11 cellular contexts compared by ENCODE assay signal in genomic region chr20:38730167-38730988, GRCh38. TPM values are rescaled to one million over a fixed set of nuclear protein-coding genes. Genes with fewer than 3 reads are reported as not detected.
DNase-seq lines count a peak whose midpoint lies in the region; ATAC-seq and TF ChIP-seq lines count a peak whose summit lies in the region.
"Had no signal": no experiment of that assay in that cellular context is flagged by ENCODE, and none has a peak within 500 bp of the region (broad histone marks: within the 10 kb centered on the region; RNA-seq: fewer than 3 reads in every experiment).

No MANE protein-coding gene starts in this region.

- H3K36me3 Mint-ChIP-seq in CD14-positive monocyte: peaks cover 3 to 20% of the 10 kb centered on the region in 2 donors
- H3K36me3 Mint-ChIP-seq in activated T-helper 2 cell treated with anti-CD3 and anti-CD28 coated beads, Interferon-gamma antibody, Interleukin-2, Interleukin-4, amounts not matched to agents 10 μg/mL and 5 μg/mL and 100 μg/mL, durations not matched to agents 14 hours and 24 hours and 36 hours (ENCODE audit: low read depth): peaks cover 7% of the 10 kb centered on the region

- CTCF ChIA-PET in HCT116 (lab: Charles Lee): interaction anchor here (0.7 to 1.7 kb wide), 5 partner anchors 9 to 319 kb away, joined by 3 to 6 read pairs (median 4); no protein-coding TSS in a partner anchor

- peaks cover 0 to 41% (median 18%) of the 10 kb centered on the region in 7 donors for H3K9me3 Mint-ChIP-seq in CD14-positive monocyte
- peaks cover 4% of the 10 kb centered on the region for H3K9me3 Mint-ChIP-seq in activated T-helper 2 cell treated with anti-CD3 and anti-CD28 coated beads, Interferon-gamma antibody, Interleukin-2, Interleukin-4, amounts not matched to agents 10 μg/mL and 5 μg/mL and 100 μg/mL, durations not matched to agents 14 hours and 24 hours and 36 hours

- RAD21 ChIA-PET in HCT116 (lab: Charles Lee; ENCODE audit: low non-redundant PET in 1 of 2, low total read pairs in 2 of 2, uncharacterized antibody in 2 of 2, unreplicated experiment in 2 of 2): interaction anchor here in 1 of 2 experiments (0.6 kb wide), 1 partner anchor 59 kb away, joined by 4 read pairs; no protein-coding TSS in a partner anchor

- no peak overlapping the region for H3K27ac ChIP-seq in HCT116 (ENCODE audit: low read depth, low read length)

- no peaks in the 10 kb centered on the region for H3K9me3 ChIP-seq in HCT116 (ENCODE audit: control insufficient read depth in 1 of 2, insufficient read depth in 1 of 2, low read depth in 1 of 2, low read length in 2 of 2)

- peak overlapping the region; percentile 46 to 64 for H3K4me3 ChIP-seq in HCT116 (replicated peaks in 1 of 2; ENCODE audit: low read depth in 1 of 2, low read length in 2 of 2)

- intact Hi-C loops in CD14-positive monocyte (cut with micrococcal nuclease) (no loop called here), HCT116 (cut with micrococcal nuclease) (loop anchor here (5.0 kb wide), 1 partner anchor 83 kb away; no protein-coding TSS in a partner anchor)
- intact Hi-C loops in activated T-helper 2 cell treated with anti-CD3 and anti-CD28 coated beads, Interferon-gamma antibody, Interleukin-2, Interleukin-4, amounts not matched to agents 10 μg/mL and 5 μg/mL and 100 μg/mL, durations not matched to agents 14 hours and 24 hours and 36 hours (cut with micrococcal nuclease): loop anchor here (2.0 to 5.0 kb wide), 3 partner anchors 18 to 162 kb away; partner anchors contain the start of gene ACTR5

- H3K27me3 ChIP-seq in HCT116 (ENCODE audit: insufficient read depth, low read length): no peaks in the 10 kb centered on the region

- POLR2A ChIA-PET in HCT116 (lab: Charles Lee): no interaction called here

- H3K4me1 Mint-ChIP-seq in CD14-positive monocyte: peaks cover 37% of the 10 kb centered on the region
- peaks cover 36% of the 10 kb centered on the region for H3K4me1 Mint-ChIP-seq in activated T-helper 2 cell treated with anti-CD3 and anti-CD28 coated beads, Interferon-gamma antibody, Interleukin-2, Interleukin-4, amounts not matched to agents 10 μg/mL and 5 μg/mL and 100 μg/mL, durations not matched to agents 14 hours and 24 hours and 36 hours (ENCODE audit: low read depth)

- peak overlapping the region; percentile 99 for H3K4me2 ChIP-seq in HCT116 (ENCODE audit: low read length)

- TF ChIP-seq POLR2A in HCT116 (IDR thresholded peaks at IDR 0.05; ENCODE audit: borderline replicate concordance, extremely low read depth, insufficient read depth, insufficient read length): no peak

- peak overlapping the region in 2 of 7 donors; percentile 29 to 35 for H3K27ac Mint-ChIP-seq in CD14-positive monocyte
- H3K27ac Mint-ChIP-seq in activated T-helper 2 cell treated with anti-CD3 and anti-CD28 coated beads, Interferon-gamma antibody, Interleukin-2, Interleukin-4, amounts not matched to agents 10 μg/mL and 5 μg/mL and 100 μg/mL, durations not matched to agents 14 hours and 24 hours and 36 hours: peak overlapping the region; percentile 46

- no peak for TF ChIP-seq RAD21 in HCT116 (IDR thresholded peaks at IDR 0.05; ENCODE audit: low read depth)

- ATAC-seq in HCT116 (no peak; the same call in 1 of the 2 replicates), GM21825 (IDR thresholded peaks at IDR 0.05; ENCODE audit: unreplicated experiment) (no peak), HG03342 (IDR thresholded peaks at IDR 0.05; ENCODE audit: unreplicated experiment) (no peak)

- no peaks in the 10 kb centered on the region for H4K20me1 ChIP-seq in HCT116 (ENCODE audit: insufficient read depth)

- peaks cover 4 to 21% of the 10 kb centered on the region in 2 experiments; a peak in 3 of 4 replicates for H3K4me1 ChIP-seq in HCT116 (ENCODE audit: control insufficient read depth in 1 of 2, insufficient read depth in 2 of 2, low read length in 2 of 2)

- H3K36me3 ChIP-seq in HCT116 (ENCODE audit: control insufficient read depth in 1 of 2, insufficient read depth in 2 of 2, low read length in 2 of 2): no peaks in the 10 kb centered on the region

- H3K4me3 Mint-ChIP-seq in CD14-positive monocyte: peak overlapping the region; percentile 31 to 80
- no peak overlapping the region for H3K4me3 Mint-ChIP-seq in activated T-helper 2 cell treated with anti-CD3 and anti-CD28 coated beads, Interferon-gamma antibody, Interleukin-2, Interleukin-4, amounts not matched to agents 10 μg/mL and 5 μg/mL and 100 μg/mL, durations not matched to agents 14 hours and 24 hours and 36 hours (ENCODE audit: low read depth)

- peak overlapping the region; percentile 68; the same call in 1 of the 2 replicates for H3K9ac ChIP-seq in HCT116 (ENCODE audit: low read length)

- no peak for DNase-seq in CD14-positive monocyte (ENCODE audit: low spot score)
- DNase-seq in HCT116 (ENCODE audit: low read depth, low spot score): no peak
- no peak for DNase-seq in activated T-helper 2 cell treated with anti-CD3 and anti-CD28 coated beads, Interferon-gamma antibody, Interleukin-2, Interleukin-4, amounts not matched to agents 10 μg/mL and 5 μg/mL and 100 μg/mL, durations not matched to agents 14 hours and 24 hours and 36 hours (ENCODE audit: low spot score)
- DNase-seq in mesenteric fat pad (ENCODE audit: low spot score): peak; percentile 69
- no peak for DNase-seq in NCI-H345 treated with DMSO at 0.1 percent for 48 hours (lab: John Stamatoyannopoulos, UW; ENCODE audit: unreplicated experiment)
- DNase-seq in NCI-H1436 (lab: John Stamatoyannopoulos, UW): no peak

- no TSS peak for BruUV-seq in HCT116 (replicated peaks; lab: Mats Ljungman, UMichigan)

- H3K27me3 Mint-ChIP-seq in CD14-positive monocyte (ENCODE audit: low read depth in 3 of 3): peaks cover 93 to 98% (median 96%) of the 10 kb centered on the region in 3 donors
- peaks cover 84% of the 10 kb centered on the region for H3K27me3 Mint-ChIP-seq in activated T-helper 2 cell treated with anti-CD3 and anti-CD28 coated beads, Interferon-gamma antibody, Interleukin-2, Interleukin-4, amounts not matched to agents 10 μg/mL and 5 μg/mL and 100 μg/mL, durations not matched to agents 14 hours and 24 hours and 36 hours (ENCODE audit: low read depth)

- H3K79me2 ChIP-seq in HCT116 (ENCODE audit: insufficient read depth, low read length): no peaks in the 10 kb centered on the region

- no peaks in the 10 kb centered on the region for H3K9me2 ChIP-seq in HCT116 (ENCODE audit: insufficient read depth)

- TF ChIP-seq CTCF in CD14-positive monocyte (IDR thresholded peaks at IDR 0.05) (no peak), HCT116 (IDR thresholded peaks at IDR 0.05 in 2 of 3, conservative IDR thresholded peaks at IDR 0.05 in 1 of 3; ENCODE audit: borderline replicate concordance in 1 of 3, insufficient read depth in 1 of 3, low read depth in 2 of 3, low read length in 2 of 3) (no peak)

- H2AFZ ChIP-seq in HCT116 (ENCODE audit: low read depth, low read length, poor library complexity, severe bottlenecking): peak overlapping the region; percentile 99

TF ChIP-seq in HCT116, 20 proteins besides CTCF, POLR2A, EP300 and RAD21 (continues in another document):
- TF ChIP-seq ELF1 (IDR thresholded peaks at IDR 0.05; ENCODE audit: borderline replicate concordance, low read depth) (no peak), EZH2phosphoT487 (IDR thresholded peaks at IDR 0.05; ENCODE audit: borderline replicate concordance) (no peak), EGR1 (IDR thresholded peaks at IDR 0.05; ENCODE audit: low read depth) (no peak)
- TF ChIP-seq, protein P1, sequence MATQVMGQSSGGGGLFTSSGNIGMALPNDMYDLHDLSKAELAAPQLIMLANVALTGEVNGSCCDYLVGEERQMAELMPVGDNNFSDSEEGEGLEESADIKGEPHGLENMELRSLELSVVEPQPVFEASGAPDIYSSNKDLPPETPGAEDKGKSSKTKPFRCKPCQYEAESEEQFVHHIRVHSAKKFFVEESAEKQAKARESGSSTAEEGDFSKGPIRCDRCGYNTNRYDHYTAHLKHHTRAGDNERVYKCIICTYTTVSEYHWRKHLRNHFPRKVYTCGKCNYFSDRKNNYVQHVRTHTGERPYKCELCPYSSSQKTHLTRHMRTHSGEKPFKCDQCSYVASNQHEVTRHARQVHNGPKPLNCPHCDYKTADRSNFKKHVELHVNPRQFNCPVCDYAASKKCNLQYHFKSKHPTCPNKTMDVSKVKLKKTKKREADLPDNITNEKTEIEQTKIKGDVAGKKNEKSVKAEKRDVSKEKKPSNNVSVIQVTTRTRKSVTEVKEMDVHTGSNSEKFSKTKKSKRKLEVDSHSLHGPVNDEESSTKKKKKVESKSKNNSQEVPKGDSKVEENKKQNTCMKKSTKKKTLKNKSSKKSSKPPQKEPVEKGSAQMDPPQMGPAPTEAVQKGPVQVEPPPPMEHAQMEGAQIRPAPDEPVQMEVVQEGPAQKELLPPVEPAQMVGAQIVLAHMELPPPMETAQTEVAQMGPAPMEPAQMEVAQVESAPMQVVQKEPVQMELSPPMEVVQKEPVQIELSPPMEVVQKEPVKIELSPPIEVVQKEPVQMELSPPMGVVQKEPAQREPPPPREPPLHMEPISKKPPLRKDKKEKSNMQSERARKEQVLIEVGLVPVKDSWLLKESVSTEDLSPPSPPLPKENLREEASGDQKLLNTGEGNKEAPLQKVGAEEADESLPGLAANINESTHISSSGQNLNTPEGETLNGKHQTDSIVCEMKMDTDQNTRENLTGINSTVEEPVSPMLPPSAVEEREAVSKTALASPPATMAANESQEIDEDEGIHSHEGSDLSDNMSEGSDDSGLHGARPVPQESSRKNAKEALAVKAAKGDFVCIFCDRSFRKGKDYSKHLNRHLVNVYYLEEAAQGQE (IDR thresholded peaks at IDR 0.05; ENCODE audit: low read depth): no peak
- TF ChIP-seq, protein P2, sequence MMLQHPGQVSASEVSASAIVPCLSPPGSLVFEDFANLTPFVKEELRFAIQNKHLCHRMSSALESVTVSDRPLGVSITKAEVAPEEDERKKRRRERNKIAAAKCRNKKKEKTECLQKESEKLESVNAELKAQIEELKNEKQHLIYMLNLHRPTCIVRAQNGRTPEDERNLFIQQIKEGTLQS (IDR thresholded peaks at IDR 0.05): no peak

RNA-seq across cellular contexts. Expression of gene SLC32A1, which starts 6.1 kb away (rescaled TPM):
- not detected for polyA plus RNA-seq in CD14-positive monocyte
- not detected for total RNA-seq in HCT116 (2021; ENCODE audit: unreplicated experiment)
- 0.03 TPM in 1 of 2 replicates, not detected in the other for polyA plus RNA-seq in HCT116 (2012)
- total RNA-seq in activated T-helper 2 cell treated with anti-CD3 and anti-CD28 coated beads, Interferon-gamma antibody, Interleukin-2, Interleukin-4, amounts not matched to agents 10 μg/mL and 5 μg/mL and 100 μg/mL, durations not matched to agents 14 hours and 24 hours and 36 hours: not detected in 2 replicates
- not detected for total RNA-seq in mesenteric fat pad
- total RNA-seq: RPMI7951, sciatic nerve, ureter had no signal

RNA-seq across cellular contexts. Expression of gene ACTR5, which starts 17.9 kb away (rescaled TPM):
- 1 to 10 TPM; 6.6 to 7.3 TPM for polyA plus RNA-seq in CD14-positive monocyte
- 22.0 TPM for total RNA-seq in HCT116 (2021; ENCODE audit: unreplicated experiment)
- 15.0 and 16.7 TPM in 2 replicates for polyA plus RNA-seq in HCT116 (2012)
- 12.1 and 13.2 TPM in 2 replicates for total RNA-seq in activated T-helper 2 cell treated with anti-CD3 and anti-CD28 coated beads, Interferon-gamma antibody, Interleukin-2, Interleukin-4, amounts not matched to agents 10 μg/mL and 5 μg/mL and 100 μg/mL, durations not matched to agents 14 hours and 24 hours and 36 hours
- 6.3 TPM for total RNA-seq in mesenteric fat pad

Comparison
In these comparisons a context has a peak if more than half of its experiments do, and no peak if none do; other contexts are left out.
1. intact Hi-C loops: an anchor here in HCT116 (5.0 kb wide) and activated T-helper 2 cell treated with anti-CD3 and anti-CD28 coated beads, Interferon-gamma antibody, Interleukin-2, Interleukin-4, amounts not matched to agents 10 μg/mL and 5 μg/mL and 100 μg/mL, durations not matched to agents 14 hours and 24 hours and 36 hours (2.0 to 5.0 kb wide); none called in CD14-positive monocyte.